ENCODE assay signal across 36 cellular contexts in genomic region chr7:44251269-44251668, GRCh38.
"Had no signal": no experiment of that assay in that cellular context is flagged by ENCODE, and none has a peak within 500 bp of the region (broad histone marks: within the 10 kb centered on the region; RNA-seq: fewer than 3 reads in every experiment).

No MANE protein-coding gene starts in this region.

- H3K4me3 Mint-ChIP-seq: activated B cell treated with CpG ODN at 0.5 μM for 24 hours; activated CD4-positive, alpha-beta memory T cell treated with anti-CD3 and anti-CD28 coated beads for 36 hours; activated CD4-positive, alpha-beta T cell treated with anti-CD3 and anti-CD28 coated beads, Interleukin-2, amount 10 ng/mL, durations not matched to agents 24 days and 14 days; activated CD8-positive, alpha-beta T cell treated with anti-CD3 and anti-CD28 coated beads for 36 hours; activated naive CD4-positive, alpha-beta T cell treated with anti-CD3 and anti-CD28 coated beads for 36 hours; activated naive CD8-positive, alpha-beta T cell treated with anti-CD3 and anti-CD28 coated beads for 36 hours; activated T-cell treated with anti-CD3 and anti-CD28 coated beads, Interleukin-2, amount 50 U/mL, for 4 hours; activated T-cell treated with anti-CD3 and anti-CD28 coated beads, Interleukin-2, amount 50 U/mL, for 72 hours; activated T-helper 1 cell treated with anti-CD3 and anti-CD28 coated beads, Interleukin-12 subunit alpha, Interleukin-12 subunit beta, Interleukin-2, Interleukin-4 antibody, amounts not matched to agents 30 ng/mL and 10 ng/mL and 1 ng/mL, durations not matched to agents 14 hours and 24 hours and 36 hours; activated T-helper 17 cell treated with anti-CD3 and anti-CD28 coated beads, Interleukin-2, amount 50 U/mL, for 72 hours; T-helper 1 cell treated with Interleukin-12 subunit alpha and Interleukin-12 subunit beta and Interleukin-4 antibody, amounts not matched to agents 30 μg/mL and 1 μg/mL, for 36 hours; T-helper 2 cell treated with Interferon-gamma antibody and Interleukin-4, amounts not matched to agents 5 μg/mL and 100 μg/mL, for 36 hours had no signal

- H3K27me3 ChIP-seq: adrenal gland, body of pancreas, brain microvascular endothelial cell, breast epithelium had no signal

- H3K4me1 Mint-ChIP-seq: activated B cell treated with CpG ODN at 0.5 μM for 24 hours; activated naive CD8-positive, alpha-beta T cell treated with anti-CD3 and anti-CD28 coated beads for 36 hours; activated T-helper 17 cell treated with anti-CD3 and anti-CD28 coated beads, Interleukin-2, amount 50 U/mL, for 72 hours had no signal

- H3K4me1 ChIP-seq: adrenal gland, body of pancreas, breast epithelium had no signal

- H3K9me3 ChIP-seq: adrenal gland, body of pancreas, breast epithelium had no signal

- H3K9me3 Mint-ChIP-seq: activated B cell treated with CpG ODN at 0.5 μM for 24 hours; activated CD4-positive, alpha-beta memory T cell treated with anti-CD3 and anti-CD28 coated beads for 36 hours; activated CD4-positive, alpha-beta T cell treated with anti-CD3 and anti-CD28 coated beads, Interleukin-2, amount 10 ng/mL, durations not matched to agents 24 days and 14 days; activated naive CD4-positive, alpha-beta T cell treated with anti-CD3 and anti-CD28 coated beads for 36 hours; activated naive CD8-positive, alpha-beta T cell treated with anti-CD3 and anti-CD28 coated beads for 36 hours; activated T-cell treated with anti-CD3 and anti-CD28 coated beads, Interleukin-2, amount 50 U/mL, for 4 hours; activated T-helper 1 cell treated with anti-CD3 and anti-CD28 coated beads, Interleukin-12 subunit alpha, Interleukin-12 subunit beta, Interleukin-2, Interleukin-4 antibody, amounts not matched to agents 30 ng/mL and 10 ng/mL and 1 ng/mL, durations not matched to agents 14 hours and 24 hours and 36 hours; activated T-helper 17 cell treated with anti-CD3 and anti-CD28 coated beads, Interleukin-2, amount 50 U/mL, for 72 hours; T-helper 2 cell treated with Interferon-gamma antibody and Interleukin-4, amounts not matched to agents 5 μg/mL and 100 μg/mL, for 36 hours had no signal

- H3K27me3 Mint-ChIP-seq: activated B cell treated with CpG ODN at 0.5 μM for 24 hours; activated CD4-positive, alpha-beta memory T cell treated with anti-CD3 and anti-CD28 coated beads for 36 hours; activated CD4-positive, alpha-beta T cell treated with anti-CD3 and anti-CD28 coated beads, Interleukin-2, amount 10 ng/mL, durations not matched to agents 24 days and 14 days; activated CD8-positive, alpha-beta T cell treated with anti-CD3 and anti-CD28 coated beads for 36 hours; activated naive CD8-positive, alpha-beta T cell treated with anti-CD3 and anti-CD28 coated beads for 36 hours; activated T-helper 17 cell treated with anti-CD3 and anti-CD28 coated beads, Interleukin-2, amount 50 U/mL, for 72 hours had no signal

- DNase-seq: activated B cell treated with CpG ODN at 0.5 μM for 24 hours; activated CD4-positive, alpha-beta memory T cell treated with anti-CD3 and anti-CD28 coated beads for 36 hours; activated CD4-positive, alpha-beta T cell treated with anti-CD3 and anti-CD28 coated beads for 4 hours; activated CD4-positive, alpha-beta T cell treated with anti-CD3 and anti-CD28 coated beads, Interleukin-2, amount 10 ng/mL, durations not matched to agents 24 days and 14 days; activated CD4-positive, alpha-beta T cell treated with anti-CD3 and anti-CD28 coated beads, Interleukin-2, amount 50 U/mL, for 1 hour; activated CD4-positive, alpha-beta T cell treated with anti-CD3 and anti-CD28 coated beads, Interleukin-2, amount 50 U/mL, for 4 hours; activated CD4-positive, CD25-positive, alpha-beta regulatory T cell treated with anti-CD3 and anti-CD28 coated beads, Interleukin-2, amount 50 U/mL, for 72 hours; activated CD8-positive, alpha-beta memory T cell treated with anti-CD3 and anti-CD28 coated beads, Interleukin-2, amount 50 U/mL, for 4 hours; activated CD8-positive, alpha-beta T cell treated with anti-CD3 and anti-CD28 coated beads for 36 hours; activated effector memory CD4-positive, alpha-beta T cell treated with anti-CD3 and anti-CD28 coated beads, Interleukin-2, amount 50 U/mL, for 16 hours; activated gamma-delta T cell treated with Interleukin-2 at 50 U/mL for 16 hours; activated naive CD4-positive, alpha-beta T cell; activated naive CD4-positive, alpha-beta T cell treated with anti-CD3 and anti-CD28 coated beads for 36 hours; activated naive CD4-positive, alpha-beta T cell treated with anti-CD3 and anti-CD28 coated beads, Interleukin-2, amount 50 U/mL, for 16 hours; activated naive CD8-positive, alpha-beta T cell treated with anti-CD3 and anti-CD28 coated beads for 36 hours; activated T-cell treated with anti-CD3 and anti-CD28 coated beads for 4 hours; activated T-cell treated with anti-CD3 and anti-CD28 coated beads, Interleukin-2, amount 50 U/mL, for 1 hour; activated T-cell treated with anti-CD3 and anti-CD28 coated beads, Interleukin-2, amount 50 U/mL, for 4 hours; activated T-cell treated with anti-CD3 and anti-CD28 coated beads, Interleukin-2, amount 50 U/mL, for 72 hours; adrenal gland; amniotic stem cell; aorta; body of pancreas; brain microvascular endothelial cell; central memory CD4-positive, alpha-beta T cell; cerebellar nuclear complex; T-helper 1 cell; T-helper 2 cell; T-helper 9 cell had no signal

- H3K36me3 Mint-ChIP-seq: activated CD4-positive, alpha-beta memory T cell treated with anti-CD3 and anti-CD28 coated beads for 36 hours; activated naive CD4-positive, alpha-beta T cell treated with anti-CD3 and anti-CD28 coated beads, Interleukin-2, amount 50 U/mL, for 72 hours; activated naive CD8-positive, alpha-beta T cell treated with anti-CD3 and anti-CD28 coated beads for 36 hours had no signal

- H3K36me3 ChIP-seq: adrenal gland, brain microvascular endothelial cell, breast epithelium had no signal

- H3K4me3 ChIP-seq: adrenal gland, body of pancreas, breast epithelium had no signal

- H3K27ac Mint-ChIP-seq: activated B cell treated with CpG ODN at 0.5 μM for 24 hours; activated CD4-positive, alpha-beta memory T cell treated with anti-CD3 and anti-CD28 coated beads for 36 hours; activated CD4-positive, alpha-beta T cell treated with anti-CD3 and anti-CD28 coated beads, Interleukin-2, amount 10 ng/mL, durations not matched to agents 24 days and 14 days; activated CD8-positive, alpha-beta T cell treated with anti-CD3 and anti-CD28 coated beads for 36 hours; activated naive CD4-positive, alpha-beta T cell treated with anti-CD3 and anti-CD28 coated beads for 36 hours; activated naive CD4-positive, alpha-beta T cell treated with anti-CD3 and anti-CD28 coated beads, Interleukin-2, amount 50 U/mL, for 72 hours; activated naive CD8-positive, alpha-beta T cell treated with anti-CD3 and anti-CD28 coated beads for 36 hours; activated T-cell treated with anti-CD3 and anti-CD28 coated beads, Interleukin-2, amount 50 U/mL, for 72 hours; activated T-helper 1 cell treated with anti-CD3 and anti-CD28 coated beads, Interleukin-12 subunit alpha, Interleukin-12 subunit beta, Interleukin-2, Interleukin-4 antibody, amounts not matched to agents 30 ng/mL and 10 ng/mL and 1 ng/mL, durations not matched to agents 14 hours and 24 hours and 36 hours; activated T-helper 17 cell treated with anti-CD3 and anti-CD28 coated beads, Interleukin-2, amount 50 U/mL, for 72 hours; T-helper 1 cell treated with Interleukin-12 subunit alpha and Interleukin-12 subunit beta and Interleukin-4 antibody, amounts not matched to agents 30 μg/mL and 1 μg/mL, for 36 hours; T-helper 2 cell treated with Interferon-gamma antibody and Interleukin-4, amounts not matched to agents 5 μg/mL and 100 μg/mL, for 36 hours had no signal

- H3K27ac ChIP-seq: adrenal gland, body of pancreas, brain microvascular endothelial cell, breast epithelium, VCaP had no signal
